Comparison of ENCODE assay signal across 9 cellular contexts in genomic region chr15:85312925-85313324, GRCh38.
DNase-seq lines count a peak whose midpoint lies in the region; ATAC-seq, FAIRE-seq and TF ChIP-seq lines count a peak whose summit lies in the region.
"Had no signal": no experiment of that assay in that cellular context is flagged by ENCODE, and none has a peak within 500 bp of the region (broad histone marks: within the 10 kb centered on the region; RNA-seq: fewer than 3 reads in every experiment).

No MANE protein-coding gene starts in this region.

- H3K4me1 ChIP-seq in lower lobe of right lung: no peaks in the 10 kb centered on the region
- H3K4me1 ChIP-seq in body of pancreas: peaks cover 4% of the 10 kb centered on the region

- H3K27me3 ChIP-seq in lower lobe of right lung (ENCODE audit: low read depth) (no peaks in the 10 kb centered on the region), body of pancreas (no peaks in the 10 kb centered on the region)

- H3K4me3 ChIP-seq in lower lobe of right lung (no peak overlapping the region), body of pancreas (no peak overlapping the region)

- DNase-seq in HCEC 1CT (peak; percentile 69), RCC 7860 (ENCODE audit: low spot score) (peak; percentile 28), lower lobe of right lung (no peak), middle frontal gyrus (ENCODE audit: extremely low spot score, low spot score) (no peak), body of pancreas (no peak), superior temporal gyrus (ENCODE audit: extremely low spot score) (no peak)
- DNase-seq: activated T-cell treated with anti-CD3 and anti-CD28 coated beads, Interleukin-2, amount 50 U/mL, for 48 hours had no signal

- 77 to 88% methylated on average over 2 of the region's 2 CpGs for WGBS in body of pancreas, 2 donors

- H3K9me3 ChIP-seq in lower lobe of right lung: no peaks in the 10 kb centered on the region
- H3K9me3 ChIP-seq in body of pancreas: no peaks in the 10 kb centered on the region

- TF ChIP-seq POLR2A in body of pancreas (IDR thresholded peaks at IDR 0.05): no peak

- H3K27ac ChIP-seq in lower lobe of right lung (no peak overlapping the region), body of pancreas (no peak overlapping the region)

- peak; percentile 32 for TF ChIP-seq CTCF in GM12873 (IDR thresholded peaks at IDR 0.05; ENCODE audit: insufficient read depth, low read depth, low read length, missing control alignments)
- no peak for TF ChIP-seq CTCF in lower lobe of right lung (IDR thresholded peaks at IDR 0.05)
- no peak for TF ChIP-seq CTCF in body of pancreas (IDR thresholded peaks at IDR 0.05)

- intact Hi-C loops in lower lobe of right lung (cut with DNase I) (no loop called here), body of pancreas (cut with DNase I) (no loop called here)

- FAIRE-seq in RCC 7860 (lab: Jason Lieb, UNC): no peak

- H3K36me3 ChIP-seq in lower lobe of right lung (no peaks in the 10 kb centered on the region), body of pancreas (replicated peaks in 1 of 2; ENCODE audit: insufficient read depth in 1 of 2, low read depth in 2 of 2) (no peaks in the 10 kb centered on the region)

- ATAC-seq in lower lobe of right lung (peak; percentile 37 to 61), body of pancreas (no peak), GM18861 (IDR thresholded peaks at IDR 0.05; ENCODE audit: unreplicated experiment) (no peak)

Comparison
In these comparisons a context has a peak if more than half of its experiments do, and no peak if none do; other contexts are left out.
1. DNase-seq: peak in HCEC 1CT (single experiment) and RCC 7860 (single experiment); none in lower lobe of right lung (single experiment), middle frontal gyrus (single experiment), body of pancreas (0 of 4) and superior temporal gyrus (single experiment).
2. ATAC-seq: peak in lower lobe of right lung (2 of 2); none in body of pancreas (single experiment) and GM18861 (single experiment).